1 cellular context compared by ENCODE assay signal in the genomic region with DNA sequence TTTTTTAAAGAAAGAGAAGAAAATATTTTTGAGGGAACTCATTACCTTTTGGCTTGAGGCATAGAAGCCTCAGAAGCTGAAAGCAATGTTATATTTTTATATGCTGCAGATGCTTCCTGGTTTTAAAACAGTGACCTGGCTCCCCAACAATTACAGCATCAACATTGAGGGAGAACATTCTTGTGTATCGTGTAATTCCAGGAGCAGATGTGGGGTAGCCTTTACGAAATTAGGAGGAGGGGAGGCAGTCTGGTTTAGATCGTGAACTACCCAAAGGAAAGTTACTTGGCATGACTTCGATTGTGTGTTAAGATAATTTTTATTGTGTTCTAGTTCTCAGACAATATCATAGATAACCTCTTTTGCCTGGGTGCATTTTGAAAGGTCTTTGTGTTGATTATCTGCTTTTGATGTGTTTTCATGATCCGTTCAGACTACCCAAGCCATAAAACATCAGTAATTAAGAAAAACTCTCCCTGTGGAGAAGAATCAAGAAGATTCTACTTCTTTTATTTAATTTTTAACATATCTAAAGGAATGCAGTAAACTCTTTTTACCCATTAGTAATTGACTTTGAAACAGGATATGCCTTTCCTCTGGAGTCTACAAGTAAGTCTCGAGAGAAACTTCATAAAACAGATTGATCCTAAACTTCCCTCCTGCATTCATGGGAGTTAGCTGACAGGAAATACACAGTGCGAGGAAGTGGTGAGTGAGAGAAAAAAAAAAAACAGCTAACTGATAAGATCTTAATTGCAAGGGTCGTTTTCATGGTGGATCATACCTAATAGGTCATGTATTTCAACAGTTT.
TF ChIP-seq lines count a peak whose summit lies in the region.

No MANE protein-coding gene starts in this region.

TF ChIP-seq in WTC11, 78 proteins besides CTCF, POLR2A, EP300 and RAD21 (continued from another document):
- no peak for TF ChIP-seq PRDM15 (CRISPR knock-in tag; IDR thresholded peaks at IDR 0.05)
- TF ChIP-seq TCF7 (CRISPR knock-in tag; IDR thresholded peaks at IDR 0.05; ENCODE audit: low read depth): no peak
- TF ChIP-seq, protein P1, sequence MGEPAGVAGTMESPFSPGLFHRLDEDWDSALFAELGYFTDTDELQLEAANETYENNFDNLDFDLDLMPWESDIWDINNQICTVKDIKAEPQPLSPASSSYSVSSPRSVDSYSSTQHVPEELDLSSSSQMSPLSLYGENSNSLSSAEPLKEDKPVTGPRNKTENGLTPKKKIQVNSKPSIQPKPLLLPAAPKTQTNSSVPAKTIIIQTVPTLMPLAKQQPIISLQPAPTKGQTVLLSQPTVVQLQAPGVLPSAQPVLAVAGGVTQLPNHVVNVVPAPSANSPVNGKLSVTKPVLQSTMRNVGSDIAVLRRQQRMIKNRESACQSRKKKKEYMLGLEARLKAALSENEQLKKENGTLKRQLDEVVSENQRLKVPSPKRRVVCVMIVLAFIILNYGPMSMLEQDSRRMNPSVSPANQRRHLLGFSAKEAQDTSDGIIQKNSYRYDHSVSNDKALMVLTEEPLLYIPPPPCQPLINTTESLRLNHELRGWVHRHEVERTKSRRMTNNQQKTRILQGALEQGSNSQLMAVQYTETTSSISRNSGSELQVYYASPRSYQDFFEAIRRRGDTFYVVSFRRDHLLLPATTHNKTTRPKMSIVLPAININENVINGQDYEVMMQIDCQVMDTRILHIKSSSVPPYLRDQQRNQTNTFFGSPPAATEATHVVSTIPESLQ (CRISPR knock-in tag; IDR thresholded peaks at IDR 0.05): no peak
- no peak for TF ChIP-seq ZNF423 (CRISPR knock-in tag; IDR thresholded peaks at IDR 0.05)
- no peak for TF ChIP-seq HMGA2 (CRISPR knock-in tag; IDR thresholded peaks at IDR 0.05)
- no peak for TF ChIP-seq RORB (CRISPR knock-in tag; IDR thresholded peaks at IDR 0.05)
